ENCODE assay signal across 1 cellular context in genomic region chr11:5151713-5152153, GRCh38.
TF ChIP-seq lines count a peak whose summit lies in the region.

No MANE protein-coding gene starts in this region.

TF ChIP-seq in K562, 482 proteins besides CTCF, POLR2A, EP300 and RAD21 (continues in another document):
- TF ChIP-seq MEIS2 (IDR thresholded peaks at IDR 0.05; ENCODE audit: partially characterized antibody) (peak; percentile 87), SPI1 (IDR thresholded peaks at IDR 0.05; ENCODE audit: borderline replicate concordance, low read depth, low read length) (no peak), TFAM (CRISPR knock-in tag; conservative IDR thresholded peaks at IDR 0.05) (no peak), ZNF512 (tag; IDR thresholded peaks at IDR 0.05) (no peak), SP2 (IDR thresholded peaks at IDR 0.05; ENCODE audit: extremely low read depth, low read depth, low read length, poor library complexity, severe bottlenecking) (no peak), ZFP1 (CRISPR knock-in tag; IDR thresholded peaks at IDR 0.05) (no peak), ID3 (CRISPR knock-in tag; IDR thresholded peaks at IDR 0.05) (no peak), ID3 (tag; IDR thresholded peaks at IDR 0.05) (peak; percentile 72), HDAC8 (tag; IDR thresholded peaks at IDR 0.05) (no peak), NR4A1 (CRISPR knock-in tag; IDR thresholded peaks at IDR 0.05) (no peak), NR4A1 (tag; IDR thresholded peaks at IDR 0.05) (peak; percentile 65; the same call in 1 of the 2 replicates), THRB (CRISPR knock-in tag; conservative IDR thresholded peaks at IDR 0.05) (no peak), ELF2 (CRISPR knock-in tag; IDR thresholded peaks at IDR 0.05) (no peak), EWSR1 (IDR thresholded peaks at IDR 0.05; ENCODE audit: borderline replicate concordance, low read depth, partially characterized antibody) (no peak), HBP1 (CRISPR knock-in tag; IDR thresholded peaks at IDR 0.05) (no peak), ZKSCAN3 (CRISPR knock-in tag; IDR thresholded peaks at IDR 0.05) (no peak), ZNF717 (CRISPR knock-in tag; IDR thresholded peaks at IDR 0.05) (no peak), NEUROD1 (IDR thresholded peaks at IDR 0.05; ENCODE audit: borderline replicate concordance, low read depth, low read length, partially characterized antibody) (peak; percentile 68), CHD4 (IDR thresholded peaks at IDR 0.05; ENCODE audit: insufficient read depth, insufficient replicate concordance, low read depth, low read length, poor library complexity, severe bottlenecking) (no peak), TRIM25 (IDR thresholded peaks at IDR 0.05; ENCODE audit: borderline replicate concordance) (no peak), NR2C2 (CRISPR knock-in tag; IDR thresholded peaks at IDR 0.05) (no peak), NR2C2 (tag; IDR thresholded peaks at IDR 0.05) (no peak), ZBTB9 (CRISPR knock-in tag; IDR thresholded peaks at IDR 0.05) (peak; percentile 82; the same call in 1 of the 2 replicates), SMAD2 (IDR thresholded peaks at IDR 0.05; ENCODE audit: low read depth, low read length) (no peak), TCFL5 (CRISPR knock-in tag; conservative IDR thresholded peaks at IDR 0.05) (no peak), NR2C1 (IDR thresholded peaks at IDR 0.05) (no peak), NR2C1 (tag; IDR thresholded peaks at IDR 0.05) (peak; percentile 66), DPF2 (IDR thresholded peaks at IDR 0.05) (peak; percentile 95), POLR2B (IDR thresholded peaks at IDR 0.05; ENCODE audit: low read depth, partially characterized antibody) (no peak), XRCC3 (IDR thresholded peaks at IDR 0.05) (no peak), PBX2 (CRISPR knock-in tag; IDR thresholded peaks at IDR 0.05; ENCODE audit: low read depth) (no peak), PBX2 (tag; conservative IDR thresholded peaks at IDR 0.05; ENCODE audit: low read depth) (peak; percentile 77), TFAP4 (CRISPR knock-in tag; IDR thresholded peaks at IDR 0.05; ENCODE audit: borderline replicate concordance) (no peak), MBD2 (IDR thresholded peaks at IDR 0.05; ENCODE audit: borderline replicate concordance, low read depth) (peak; percentile 49; the same call in 1 of the 2 replicates), ZSCAN29 (IDR thresholded peaks at IDR 0.05) (no peak), ZNF133 (CRISPR knock-in tag; IDR thresholded peaks at IDR 0.05) (no peak), ZBTB33 (CRISPR knock-in tag; IDR thresholded peaks at IDR 0.05) (no peak), HNRNPL (IDR thresholded peaks at IDR 0.05; ENCODE audit: low read depth, low read length) (no peak), PURB (CRISPR knock-in tag; IDR thresholded peaks at IDR 0.05; ENCODE audit: low read depth) (no peak), ZNF140 (CRISPR knock-in tag; IDR thresholded peaks at IDR 0.05) (no peak), BRCA1 (IDR thresholded peaks at IDR 0.05) (no peak), BRCA1 (CRISPR knock-in tag; IDR thresholded peaks at IDR 0.05) (no peak), ZNF511 (CRISPR knock-in tag; IDR thresholded peaks at IDR 0.05) (no peak), HIVEP1 (CRISPR knock-in tag; IDR thresholded peaks at IDR 0.05) (no peak), HLTF (IDR thresholded peaks at IDR 0.05) (peak; percentile 81; the same call in 1 of the 2 replicates), NFE2 (IDR thresholded peaks at IDR 0.05; ENCODE audit: low read depth) (peak; percentile 13; the same call in 1 of the 2 replicates), ZNF146 (CRISPR knock-in tag; IDR thresholded peaks at IDR 0.05; ENCODE audit: unreplicated experiment) (no peak), ZNF561 (CRISPR knock-in tag; conservative IDR thresholded peaks at IDR 0.05) (no peak), NCOA4 (IDR thresholded peaks at IDR 0.05; ENCODE audit: partially characterized antibody) (no peak), NCOR1 (IDR thresholded peaks at IDR 0.05) (peak; percentile 96), ZNF77 (CRISPR knock-in tag; IDR thresholded peaks at IDR 0.05) (no peak), CBFA2T2 (conservative IDR thresholded peaks at IDR 0.05) (peak; percentile 98), MAFG (tag; conservative IDR thresholded peaks at IDR 0.05) (no peak), POLR3A (IDR thresholded peaks at IDR 0.05; ENCODE audit: borderline replicate concordance, extremely low read depth, insufficient read depth, insufficient read length) (no peak), FOXP4 (CRISPR knock-in tag; IDR thresholded peaks at IDR 0.05; ENCODE audit: borderline replicate concordance) (no peak)
